ENCODE assay signal across 10 cellular contexts in genomic region chr2:222295368-222296041, GRCh38. TPM values are rescaled to one million over a fixed set of nuclear protein-coding genes. Genes with fewer than 3 reads are reported as not detected.
A peak's percentile ranks its signal among the peaks of the same experiment; 100 is the strongest.
DNase-seq lines count a peak whose midpoint lies in the region; ATAC-seq and TF ChIP-seq lines count a peak whose summit lies in the region.
"Had no signal": no experiment of that assay in that cellular context is flagged by ENCODE, and none has a peak within 500 bp of the region (broad histone marks: within the 10 kb centered on the region; RNA-seq: fewer than 3 reads in every experiment).

No MANE protein-coding gene starts in this region.

- DNase-seq in activated CD4-positive, alpha-beta T cell treated with anti-CD3 and anti-CD28 coated beads, Interleukin-2, amount 10 ng/mL, durations not matched to agents 24 days and 14 days, result no peak
- DNase-seq in activated CD4-positive, alpha-beta T cell treated with anti-CD3 and anti-CD28 coated beads for 4 hours, result no peak
- DNase-seq in GM10266 (ENCODE audit: extremely low spot score), result no peak
- no peak for DNase-seq in NCI-H82 treated with DMSO at 0.1 percent for 48 hours (lab: John Stamatoyannopoulos, UW; ENCODE audit: unreplicated experiment)
- DNase-seq: activated CD8-positive, alpha-beta memory T cell treated with anti-CD3 and anti-CD28 coated beads for 24 hours; NCI-H69 had no signal

- H3K27me3 ChIP-seq in iPS-20b (ENCODE audit: insufficient read depth, low read length), result peaks cover 100% of the 10 kb centered on the region

- intact Hi-C loops in activated CD4-positive, alpha-beta T cell treated with anti-CD3 and anti-CD28 coated beads, Interleukin-2, amount 10 ng/mL, durations not matched to agents 24 days and 14 days (cut with micrococcal nuclease), result loop anchor here (2.0 kb wide), 1 partner anchor 17 kb away; no protein-coding TSS in a partner anchor

- peak overlapping the region; percentile 61 for H3K4me3 Mint-ChIP-seq in activated CD4-positive, alpha-beta T cell treated with anti-CD3 and anti-CD28 coated beads, Interleukin-2, amount 10 ng/mL, durations not matched to agents 24 days and 14 days
- peak overlapping the region; percentile 61 for H3K4me3 Mint-ChIP-seq in activated naive CD8-positive, alpha-beta T cell
- H3K4me3 Mint-ChIP-seq in stimulated activated memory B cell treated with anti-CD40 and anti-IgM and Interleukin-4, amounts not matched to agents 10 μg/mL and 1 μg/mL and 100 μg/mL, for 72 hours, result peak overlapping the region; percentile 72

- peaks cover 14% of the 10 kb centered on the region for H3K9me3 Mint-ChIP-seq in activated CD4-positive, alpha-beta T cell treated with anti-CD3 and anti-CD28 coated beads, Interleukin-2, amount 10 ng/mL, durations not matched to agents 24 days and 14 days
- H3K9me3 Mint-ChIP-seq in activated naive CD8-positive, alpha-beta T cell (ENCODE audit: low read depth), result no peaks in the 10 kb centered on the region
- H3K9me3 Mint-ChIP-seq in stimulated activated memory B cell treated with anti-CD40 and anti-IgM and Interleukin-4, amounts not matched to agents 10 μg/mL and 1 μg/mL and 100 μg/mL, for 72 hours, result peaks cover 3% of the 10 kb centered on the region

- H3K4me1 ChIP-seq in iPS-20b (ENCODE audit: insufficient read depth, low read length), result peaks cover 13% of the 10 kb centered on the region

- H3K9me3 ChIP-seq in iPS-20b (ENCODE audit: insufficient read depth, low read depth, low read length), result peaks cover 6% of the 10 kb centered on the region; the same call in 1 of the 2 replicates

- no peak overlapping the region for H3K27ac ChIP-seq in iPS-20b (ENCODE audit: low read length)

- peaks cover 6% of the 10 kb centered on the region for H3K36me3 Mint-ChIP-seq in activated CD4-positive, alpha-beta T cell treated with anti-CD3 and anti-CD28 coated beads, Interleukin-2, amount 10 ng/mL, durations not matched to agents 24 days and 14 days (ENCODE audit: low read depth)
- no peaks in the 10 kb centered on the region for H3K36me3 Mint-ChIP-seq in activated naive CD8-positive, alpha-beta T cell
- no peaks in the 10 kb centered on the region for H3K36me3 Mint-ChIP-seq in stimulated activated memory B cell treated with anti-CD40 and anti-IgM and Interleukin-4, amounts not matched to agents 10 μg/mL and 1 μg/mL and 100 μg/mL, for 72 hours

- H3K36me3 ChIP-seq in iPS-20b (ENCODE audit: insufficient read depth, low read depth, low read length), result no peaks in the 10 kb centered on the region

- peak overlapping the region; percentile 19 for H3K27ac Mint-ChIP-seq in activated CD4-positive, alpha-beta T cell treated with anti-CD3 and anti-CD28 coated beads, Interleukin-2, amount 10 ng/mL, durations not matched to agents 24 days and 14 days
- no peak overlapping the region for H3K27ac Mint-ChIP-seq in activated naive CD8-positive, alpha-beta T cell
- no peak overlapping the region for H3K27ac Mint-ChIP-seq in stimulated activated memory B cell treated with anti-CD40 and anti-IgM and Interleukin-4, amounts not matched to agents 10 μg/mL and 1 μg/mL and 100 μg/mL, for 72 hours

- peaks cover 18% of the 10 kb centered on the region for H3K4me1 Mint-ChIP-seq in activated CD4-positive, alpha-beta T cell treated with anti-CD3 and anti-CD28 coated beads, Interleukin-2, amount 10 ng/mL, durations not matched to agents 24 days and 14 days
- H3K4me1 Mint-ChIP-seq in activated naive CD8-positive, alpha-beta T cell (ENCODE audit: low read depth), result peaks cover 28% of the 10 kb centered on the region
- H3K4me1 Mint-ChIP-seq in stimulated activated memory B cell treated with anti-CD40 and anti-IgM and Interleukin-4, amounts not matched to agents 10 μg/mL and 1 μg/mL and 100 μg/mL, for 72 hours, result peaks cover 24% of the 10 kb centered on the region

- no peak for TF ChIP-seq CTCF in GM10266 (IDR thresholded peaks at IDR 0.05; ENCODE audit: control insufficient read depth, insufficient read depth, low read depth, missing control alignments)

- H3K27me3 Mint-ChIP-seq in activated CD4-positive, alpha-beta T cell treated with anti-CD3 and anti-CD28 coated beads, Interleukin-2, amount 10 ng/mL, durations not matched to agents 24 days and 14 days, result peaks cover 88% of the 10 kb centered on the region
- peaks cover 41% of the 10 kb centered on the region for H3K27me3 Mint-ChIP-seq in activated naive CD8-positive, alpha-beta T cell
- H3K27me3 Mint-ChIP-seq in stimulated activated memory B cell treated with anti-CD40 and anti-IgM and Interleukin-4, amounts not matched to agents 10 μg/mL and 1 μg/mL and 100 μg/mL, for 72 hours, result peaks cover 99% of the 10 kb centered on the region

- H3K9ac ChIP-seq in iPS-20b (ENCODE audit: low read depth, low read length), result no peak overlapping the region

- peak overlapping the region; percentile 54; the same call in 1 of the 2 replicates for H3K4me3 ChIP-seq in iPS-20b (ENCODE audit: low read length)

- ATAC-seq in stimulated activated memory B cell treated with anti-CD40 and anti-IgM and Interleukin-4, amounts not matched to agents 10 μg/mL and 1 μg/mL and 100 μg/mL, for 72 hours, result no peak
- no peak for ATAC-seq in HG03378 (IDR thresholded peaks at IDR 0.05; ENCODE audit: unreplicated experiment)

RNA-seq across cellular contexts. Expression of gene PAX3, which starts 3.3 kb away (rescaled TPM):
- not detected in 2 replicates for total RNA-seq in activated CD4-positive, alpha-beta T cell treated with anti-CD3 and anti-CD28 coated beads, Interleukin-2, amount 10 ng/mL, durations not matched to agents 24 days and 14 days
